ENCODE assay signal across 11 cellular contexts in genomic region chr15:58515807-58516206, GRCh38.
DNase-seq lines count a peak whose midpoint lies in the region; ATAC-seq and TF ChIP-seq lines count a peak whose summit lies in the region.
"Had no signal": no experiment of that assay in that cellular context is flagged by ENCODE, and none has a peak within 500 bp of the region (broad histone marks: within the 10 kb centered on the region; RNA-seq: fewer than 3 reads in every experiment).

No MANE protein-coding gene starts in this region.

- peak; percentile 55 for DNase-seq in activated CD8-positive, alpha-beta memory T cell treated with anti-CD3 and anti-CD28 coated beads, Interleukin-2, amount 50 U/mL, for 48 hours
- DNase-seq in activated CD8-positive, alpha-beta memory T cell treated with anti-CD3 and anti-CD28 coated beads, Interleukin-2, amount 50 U/mL, for 4 hours: no peak
- peak; percentile 3 to 19 for DNase-seq in Kasumi-1 (lab: John Stamatoyannopoulos, UW)
- DNase-seq in activated CD8-positive, alpha-beta T cell treated with anti-CD3 and anti-CD28 coated beads, Interleukin-2, amount 10 ng/mL, durations not matched to agents 7 days and 5 days: peak; percentile 64
- DNase-seq in NCI-H1436 (lab: John Stamatoyannopoulos, UW): no peak
- DNase-seq in NCI-H510A treated with DMSO at 0.1 percent for 48 hours (lab: John Stamatoyannopoulos, UW): no peak
- DNase-seq: NCI-H1105 treated with DMSO at 0.1 percent for 48 hours, NCI-H526 treated with DMSO at 0.1 percent for 48 hours, nephron progenitor cell had no signal

- CTCF ChIA-PET in activated CD8-positive, alpha-beta T cell treated with anti-CD3 and anti-CD28 coated beads, Interleukin-2, amount 10 ng/mL, durations not matched to agents 7 days and 5 days (lab: Charles Lee): interaction anchor here (0.7 to 1.8 kb wide), 3 partner anchors 222 to 467 kb away, joined by 3 to 6 read pairs (median 3); no protein-coding TSS in a partner anchor

- H3K36me3 Mint-ChIP-seq in activated CD8-positive, alpha-beta T cell treated with anti-CD3 and anti-CD28 coated beads, Interleukin-2, amount 10 ng/mL, durations not matched to agents 7 days and 5 days (ENCODE audit: low read depth): peaks cover 17% of the 10 kb centered on the region
- H3K36me3 Mint-ChIP-seq in nephron (ENCODE audit: low read depth): peaks cover 7% of the 10 kb centered on the region

- no peaks in the 10 kb centered on the region for H3K27me3 Mint-ChIP-seq in activated CD8-positive, alpha-beta T cell treated with anti-CD3 and anti-CD28 coated beads, Interleukin-2, amount 10 ng/mL, durations not matched to agents 7 days and 5 days (ENCODE audit: low read depth)
- peaks cover 17% of the 10 kb centered on the region for H3K27me3 Mint-ChIP-seq in nephron (ENCODE audit: low read depth)

- peak overlapping the region; percentile 88 for H3K27ac Mint-ChIP-seq in activated CD8-positive, alpha-beta T cell treated with anti-CD3 and anti-CD28 coated beads, Interleukin-2, amount 10 ng/mL, durations not matched to agents 7 days and 5 days
- peak overlapping the region in 2 of 3 experiments; percentile 23 to 47 for H3K27ac Mint-ChIP-seq in nephron
- H3K27ac Mint-ChIP-seq: nephron progenitor cell had no signal

- POLR2A ChIA-PET in activated CD8-positive, alpha-beta T cell treated with anti-CD3 and anti-CD28 coated beads, Interleukin-2, amount 10 ng/mL, durations not matched to agents 7 days and 5 days (lab: Charles Lee): interaction anchor here (1.0 to 2.9 kb wide), 2 partner anchors 31 to 229 kb away, joined by 3 to 17 read pairs; no protein-coding TSS in a partner anchor

- peaks cover 56% of the 10 kb centered on the region for H3K4me1 Mint-ChIP-seq in activated CD8-positive, alpha-beta T cell treated with anti-CD3 and anti-CD28 coated beads, Interleukin-2, amount 10 ng/mL, durations not matched to agents 7 days and 5 days (ENCODE audit: low read depth)
- H3K4me1 Mint-ChIP-seq in nephron: peaks cover 44% of the 10 kb centered on the region

- TF ChIP-seq CTCF in nephron (IDR thresholded peaks at IDR 0.05; ENCODE audit: unreplicated experiment in 3 of 3): no peak

- peaks cover 7% of the 10 kb centered on the region for H3K9me3 Mint-ChIP-seq in activated CD8-positive, alpha-beta T cell treated with anti-CD3 and anti-CD28 coated beads, Interleukin-2, amount 10 ng/mL, durations not matched to agents 7 days and 5 days (ENCODE audit: insufficient read depth)
- peaks cover 16% of the 10 kb centered on the region for H3K9me3 Mint-ChIP-seq in nephron

- ATAC-seq in activated CD8-positive, alpha-beta T cell treated with anti-CD3 and anti-CD28 coated beads, Interleukin-2, amount 10 ng/mL, durations not matched to agents 7 days and 5 days: peak; percentile 48
- no peak for ATAC-seq in GM19035 (IDR thresholded peaks at IDR 0.05; ENCODE audit: unreplicated experiment)

- peak overlapping the region; percentile 0 for H3K4me3 Mint-ChIP-seq in activated CD8-positive, alpha-beta T cell treated with anti-CD3 and anti-CD28 coated beads, Interleukin-2, amount 10 ng/mL, durations not matched to agents 7 days and 5 days
- H3K4me3 Mint-ChIP-seq in nephron: no peak overlapping the region
- H3K4me3 Mint-ChIP-seq: nephron progenitor cell had no signal

Comparison
In these comparisons a context has a peak if more than half of its experiments do, and no peak if none do; other contexts are left out.
1. DNase-seq: peak in activated CD8-positive, alpha-beta memory T cell treated with anti-CD3 and anti-CD28 coated beads, Interleukin-2, amount 50 U/mL, for 48 hours (single experiment), Kasumi-1 (2 of 2) and activated CD8-positive, alpha-beta T cell treated with anti-CD3 and anti-CD28 coated beads, Interleukin-2, amount 10 ng/mL, durations not matched to agents 7 days and 5 days (single experiment); none in activated CD8-positive, alpha-beta memory T cell treated with anti-CD3 and anti-CD28 coated beads, Interleukin-2, amount 50 U/mL, for 4 hours (single experiment), NCI-H1436 (single experiment) and NCI-H510A treated with DMSO at 0.1 percent for 48 hours (single experiment).